41 cellular contexts compared by ENCODE assay signal in the genomic region with DNA sequence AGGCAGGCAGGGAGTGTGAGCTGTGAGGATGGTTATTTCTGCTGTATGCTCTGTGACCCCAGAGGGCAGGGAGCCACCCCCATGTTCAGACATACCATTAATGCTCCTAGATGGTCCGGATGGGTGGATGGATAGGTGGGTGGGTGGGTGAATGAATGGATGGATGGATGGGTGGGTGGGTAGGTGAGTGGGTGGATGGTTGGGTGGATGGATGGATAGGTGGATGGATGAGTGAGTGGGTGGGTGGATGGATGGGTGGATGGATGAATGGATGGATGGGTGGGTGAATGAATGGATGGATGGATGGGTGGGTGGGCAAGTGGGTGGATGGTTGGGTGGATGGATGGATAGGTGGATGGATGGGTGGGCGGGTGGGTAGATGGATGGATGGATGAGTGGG.
"Had no signal": no experiment of that assay in that cellular context is flagged by ENCODE, and none has a peak within 500 bp of the region (broad histone marks: within the 10 kb centered on the region; RNA-seq: fewer than 3 reads in every experiment).

No MANE protein-coding gene starts in this region.

- H3K4me3 ChIP-seq: adrenal gland, ascending aorta, body of pancreas, breast epithelium, cardiac muscle cell had no signal

- DNase-seq: activated effector memory CD4-positive, alpha-beta T cell treated with anti-CD3 and anti-CD28 coated beads, Interleukin-2, amount 50 U/mL, for 16 hours; activated effector memory CD4-positive, alpha-beta T cell treated with Interleukin-2 at 50 U/mL for 16 hours; activated gamma-delta T cell; activated gamma-delta T cell treated with Interleukin-2 at 50 U/mL for 16 hours; activated naive CD4-positive, alpha-beta T cell; activated naive CD4-positive, alpha-beta T cell treated with anti-CD3 and anti-CD28 coated beads for 36 hours; activated naive CD4-positive, alpha-beta T cell treated with anti-CD3 and anti-CD28 coated beads, Interleukin-2, amount 10 ng/mL, durations not matched to agents 7 days and 5 days; activated naive CD4-positive, alpha-beta T cell treated with anti-CD3 and anti-CD28 coated beads, Interleukin-2, amount 50 U/mL, for 16 hours; activated naive CD4-positive, alpha-beta T cell treated with Interleukin-2 at 50 U/mL for 16 hours; activated naive CD8-positive, alpha-beta T cell treated with anti-CD3 and anti-CD28 coated beads for 36 hours; activated naive CD8-positive, alpha-beta T cell treated with anti-CD3 and anti-CD28 coated beads, Interleukin-2, amount 10 ng/mL, durations not matched to agents 7 days and 5 days; activated naive CD8-positive, alpha-beta T cell treated with anti-CD3 and anti-CD28 coated beads, Interleukin-2, amount 50 U/mL, for 24 hours; activated T-cell treated with anti-CD3 and anti-CD28 coated beads for 4 hours; activated T-cell treated with anti-CD3 and anti-CD28 coated beads, Interleukin-2, amount 50 U/mL, for 1 hour; activated T-cell treated with anti-CD3 and anti-CD28 coated beads, Interleukin-2, amount 50 U/mL, for 24 hours; activated T-cell treated with anti-CD3 and anti-CD28 coated beads, Interleukin-2, amount 50 U/mL, for 4 hours; activated T-cell treated with anti-CD3 and anti-CD28 coated beads, Interleukin-2, amount 50 U/mL, for 48 hours; activated T-cell treated with anti-CD3 and anti-CD28 coated beads, Interleukin-2, amount 50 U/mL, for 72 hours; adrenal gland; amniotic stem cell; amygdala; anterior cingulate cortex; aorta; body of pancreas; brain microvascular endothelial cell; caudate nucleus; central memory CD4-positive, alpha-beta T cell; cerebellar nuclear complex had no signal

- H3K27ac ChIP-seq: adrenal gland, ascending aorta, body of pancreas, brain microvascular endothelial cell, breast epithelium, cardiac muscle cell had no signal

- FAIRE-seq: astrocyte, bronchial epithelial cell had no signal

- H3K4me3 Mint-ChIP-seq: activated naive CD4-positive, alpha-beta T cell treated with anti-CD3 and anti-CD28 coated beads for 36 hours; activated naive CD4-positive, alpha-beta T cell treated with anti-CD3 and anti-CD28 coated beads, Interleukin-2, amount 10 ng/mL, durations not matched to agents 7 days and 5 days; activated naive CD4-positive, alpha-beta T cell treated with anti-CD3 and anti-CD28 coated beads, Interleukin-2, amount 50 U/mL, for 24 hours; activated naive CD8-positive, alpha-beta T cell; activated naive CD8-positive, alpha-beta T cell treated with anti-CD3 and anti-CD28 coated beads for 36 hours; activated naive CD8-positive, alpha-beta T cell treated with anti-CD3 and anti-CD28 coated beads, Interleukin-2, amount 10 ng/mL, durations not matched to agents 7 days and 5 days; activated naive CD8-positive, alpha-beta T cell treated with anti-CD3 and anti-CD28 coated beads, Interleukin-2, amount 50 U/mL, for 24 hours; activated T-cell treated with anti-CD3 and anti-CD28 coated beads, Interleukin-2, amount 50 U/mL, for 24 hours; activated T-cell treated with anti-CD3 and anti-CD28 coated beads, Interleukin-2, amount 50 U/mL, for 4 hours; activated T-cell treated with anti-CD3 and anti-CD28 coated beads, Interleukin-2, amount 50 U/mL, for 72 hours; activated T-helper 1 cell treated with anti-CD3 and anti-CD28 coated beads, Interleukin-12 subunit alpha, Interleukin-12 subunit beta, Interleukin-2, Interleukin-4 antibody, amounts not matched to agents 30 ng/mL and 10 ng/mL and 1 ng/mL, durations not matched to agents 14 hours and 24 hours and 36 hours; activated T-helper 17 cell treated with anti-CD3 and anti-CD28 coated beads, Interleukin-2, amount 50 U/mL, for 72 hours; brain; central memory CD8-positive, alpha-beta T cell had no signal

- H3K36me3 Mint-ChIP-seq: activated naive CD4-positive, alpha-beta T cell treated with anti-CD3 and anti-CD28 coated beads, Interleukin-2, amount 10 ng/mL, durations not matched to agents 7 days and 5 days; activated naive CD4-positive, alpha-beta T cell treated with anti-CD3 and anti-CD28 coated beads, Interleukin-2, amount 50 U/mL, for 24 hours; activated naive CD4-positive, alpha-beta T cell treated with anti-CD3 and anti-CD28 coated beads, Interleukin-2, amount 50 U/mL, for 72 hours; activated naive CD8-positive, alpha-beta T cell; activated naive CD8-positive, alpha-beta T cell treated with anti-CD3 and anti-CD28 coated beads for 36 hours; activated naive CD8-positive, alpha-beta T cell treated with anti-CD3 and anti-CD28 coated beads, Interleukin-2, amount 10 ng/mL, durations not matched to agents 7 days and 5 days; brain had no signal

- H3K36me3 ChIP-seq: adrenal gland, ascending aorta, brain microvascular endothelial cell, breast epithelium, cardiac muscle cell had no signal

- H3K4me1 Mint-ChIP-seq: activated naive CD4-positive, alpha-beta T cell treated with anti-CD3 and anti-CD28 coated beads, Interleukin-2, amount 10 ng/mL, durations not matched to agents 7 days and 5 days; activated naive CD4-positive, alpha-beta T cell treated with anti-CD3 and anti-CD28 coated beads, Interleukin-2, amount 50 U/mL, for 24 hours; activated naive CD8-positive, alpha-beta T cell treated with anti-CD3 and anti-CD28 coated beads for 36 hours; activated naive CD8-positive, alpha-beta T cell treated with anti-CD3 and anti-CD28 coated beads, Interleukin-2, amount 10 ng/mL, durations not matched to agents 7 days and 5 days; activated naive CD8-positive, alpha-beta T cell treated with anti-CD3 and anti-CD28 coated beads, Interleukin-2, amount 50 U/mL, for 24 hours; activated T-helper 17 cell treated with anti-CD3 and anti-CD28 coated beads, Interleukin-2, amount 50 U/mL, for 72 hours; brain; central memory CD8-positive, alpha-beta T cell had no signal

- H3K9me3 Mint-ChIP-seq: activated naive CD4-positive, alpha-beta T cell treated with anti-CD3 and anti-CD28 coated beads for 36 hours; activated naive CD4-positive, alpha-beta T cell treated with anti-CD3 and anti-CD28 coated beads, Interleukin-2, amount 10 ng/mL, durations not matched to agents 7 days and 5 days; activated naive CD4-positive, alpha-beta T cell treated with anti-CD3 and anti-CD28 coated beads, Interleukin-2, amount 50 U/mL, for 24 hours; activated naive CD4-positive, alpha-beta T cell treated with anti-CD3 and anti-CD28 coated beads, Interleukin-2, amount 50 U/mL, for 72 hours; activated naive CD8-positive, alpha-beta T cell treated with anti-CD3 and anti-CD28 coated beads for 36 hours; activated naive CD8-positive, alpha-beta T cell treated with anti-CD3 and anti-CD28 coated beads, Interleukin-2, amount 50 U/mL, for 24 hours; activated T-cell treated with anti-CD3 and anti-CD28 coated beads, Interleukin-2, amount 50 U/mL, for 24 hours; activated T-cell treated with anti-CD3 and anti-CD28 coated beads, Interleukin-2, amount 50 U/mL, for 4 hours; activated T-cell treated with anti-CD3 and anti-CD28 coated beads, Interleukin-2, amount 50 U/mL, for 72 hours; activated T-helper 1 cell treated with anti-CD3 and anti-CD28 coated beads, Interleukin-12 subunit alpha, Interleukin-12 subunit beta, Interleukin-2, Interleukin-4 antibody, amounts not matched to agents 30 ng/mL and 10 ng/mL and 1 ng/mL, durations not matched to agents 14 hours and 24 hours and 36 hours; activated T-helper 17 cell treated with anti-CD3 and anti-CD28 coated beads, Interleukin-2, amount 50 U/mL, for 72 hours; activated T-helper 2 cell treated with anti-CD3 and anti-CD28 coated beads, Interferon-gamma antibody, Interleukin-2, Interleukin-4, amounts not matched to agents 10 μg/mL and 5 μg/mL and 100 μg/mL, durations not matched to agents 14 hours and 24 hours and 36 hours; central memory CD8-positive, alpha-beta T cell had no signal

- H3K4me1 ChIP-seq: adrenal gland, ascending aorta, body of pancreas, breast epithelium had no signal

- H3K27me3 ChIP-seq: adrenal gland, ascending aorta, body of pancreas, brain microvascular endothelial cell, cardiac muscle cell had no signal

- H3K27ac Mint-ChIP-seq: activated naive CD4-positive, alpha-beta T cell treated with anti-CD3 and anti-CD28 coated beads for 36 hours; activated naive CD4-positive, alpha-beta T cell treated with anti-CD3 and anti-CD28 coated beads, Interleukin-2, amount 10 ng/mL, durations not matched to agents 7 days and 5 days; activated naive CD4-positive, alpha-beta T cell treated with anti-CD3 and anti-CD28 coated beads, Interleukin-2, amount 50 U/mL, for 24 hours; activated naive CD4-positive, alpha-beta T cell treated with anti-CD3 and anti-CD28 coated beads, Interleukin-2, amount 50 U/mL, for 72 hours; activated naive CD8-positive, alpha-beta T cell; activated naive CD8-positive, alpha-beta T cell treated with anti-CD3 and anti-CD28 coated beads for 36 hours; activated naive CD8-positive, alpha-beta T cell treated with anti-CD3 and anti-CD28 coated beads, Interleukin-2, amount 10 ng/mL, durations not matched to agents 7 days and 5 days; activated naive CD8-positive, alpha-beta T cell treated with anti-CD3 and anti-CD28 coated beads, Interleukin-2, amount 50 U/mL, for 24 hours; activated T-cell treated with anti-CD3 and anti-CD28 coated beads, Interleukin-2, amount 50 U/mL, for 24 hours; activated T-cell treated with anti-CD3 and anti-CD28 coated beads, Interleukin-2, amount 50 U/mL, for 72 hours; activated T-helper 1 cell treated with anti-CD3 and anti-CD28 coated beads, Interleukin-12 subunit alpha, Interleukin-12 subunit beta, Interleukin-2, Interleukin-4 antibody, amounts not matched to agents 30 ng/mL and 10 ng/mL and 1 ng/mL, durations not matched to agents 14 hours and 24 hours and 36 hours; activated T-helper 17 cell treated with anti-CD3 and anti-CD28 coated beads, Interleukin-2, amount 50 U/mL, for 72 hours; activated T-helper 2 cell treated with anti-CD3 and anti-CD28 coated beads, Interferon-gamma antibody, Interleukin-2, Interleukin-4, amounts not matched to agents 10 μg/mL and 5 μg/mL and 100 μg/mL, durations not matched to agents 14 hours and 24 hours and 36 hours; brain had no signal

- H3K9me3 ChIP-seq: adrenal gland, ascending aorta, body of pancreas, breast epithelium had no signal

- ATAC-seq: activated naive CD4-positive, alpha-beta T cell treated with anti-CD3 and anti-CD28 coated beads, Interleukin-2, amount 50 U/mL, for 72 hours; activated naive CD8-positive, alpha-beta T cell treated with anti-CD3 and anti-CD28 coated beads, Interleukin-2, amount 50 U/mL, for 24 hours; activated T-cell treated with anti-CD3 and anti-CD28 coated beads, Interleukin-2, amount 50 U/mL, for 4 hours; activated T-cell treated with anti-CD3 and anti-CD28 coated beads, Interleukin-2, amount 50 U/mL, for 72 hours; activated T-helper 17 cell treated with anti-CD3 and anti-CD28 coated beads, Interleukin-2, amount 50 U/mL, for 72 hours; body of pancreas had no signal
